ENCODE assay signal across 8 cellular contexts in the genomic region with DNA sequence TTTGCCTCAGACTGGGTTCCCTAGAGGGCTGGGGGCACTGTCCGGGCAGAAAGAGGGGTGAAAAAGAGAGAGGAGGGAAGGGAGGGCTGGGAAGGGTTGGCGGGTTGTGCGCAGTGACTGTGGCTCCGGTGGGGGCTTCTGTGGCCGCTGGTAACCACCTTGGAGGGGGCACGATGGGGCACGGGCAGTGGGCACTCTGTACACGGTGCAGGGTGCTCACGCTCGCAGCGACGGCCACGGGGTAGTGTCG. TPM values are rescaled to one million over a fixed set of nuclear protein-coding genes. Genes with fewer than 3 reads are reported as not detected.
DNase-seq lines count a peak whose midpoint lies in the region; ATAC-seq, FAIRE-seq and TF ChIP-seq lines count a peak whose summit lies in the region.

No MANE protein-coding gene starts in this region.

- ATAC-seq in gastrocnemius medialis: no peak

- peak overlapping the region; percentile 66; the same call in 1 of the 2 replicates for H3K4me2 ChIP-seq in DOHH2 (ENCODE audit: low read length)

- H3K27ac ChIP-seq in DOHH2 (ENCODE audit: low read depth, low read length) (no peak overlapping the region), gastrocnemius medialis (peak overlapping the region in 1 of 4 donors; percentile 28)

- H4K20me1 ChIP-seq in DOHH2 (ENCODE audit: control insufficient read depth, insufficient read depth, low read depth, low read length): no peaks in the 10 kb centered on the region

- H3K27ac Mint-ChIP-seq in activated naive CD8-positive, alpha-beta T cell treated with anti-CD3 and anti-CD28 coated beads for 36 hours: no peak overlapping the region

- H3K36me3 Mint-ChIP-seq in activated naive CD8-positive, alpha-beta T cell treated with anti-CD3 and anti-CD28 coated beads for 36 hours: no peaks in the 10 kb centered on the region

- no peaks in the 10 kb centered on the region for H3K9me3 Mint-ChIP-seq in activated naive CD8-positive, alpha-beta T cell treated with anti-CD3 and anti-CD28 coated beads for 36 hours

- H3K4me3 ChIP-seq in DOHH2 (ENCODE audit: low read length): no peak overlapping the region
- H3K4me3 ChIP-seq in iPS-15b (ENCODE audit: low read depth, low read length): peak overlapping the region; percentile 68
- peak overlapping the region; percentile 55 to 76 (median 61) for H3K4me3 ChIP-seq in gastrocnemius medialis

- H3K9me2 ChIP-seq in DOHH2 (replicated peaks; ENCODE audit: control insufficient read depth, low read length): no peaks in the 10 kb centered on the region

- intact Hi-C loops in gastrocnemius medialis (cut with DNase I; ENCODE audit: low total_unique reads): no loop called here

- H3F3A ChIP-seq in DOHH2 (ENCODE audit: control insufficient read depth, insufficient read depth): no peaks in the 10 kb centered on the region

- DNase-seq in activated naive CD8-positive, alpha-beta T cell treated with anti-CD3 and anti-CD28 coated beads for 36 hours: no peak
- DNase-seq in gastrocnemius medialis (no peak), hepatic stellate cell (ENCODE audit: low spot score) (no peak), GM12892 (ENCODE audit: insufficient read length) (no peak), NCI-H146 (lab: John Stamatoyannopoulos, UW) (no peak)
- no peak for DNase-seq in NK-92 treated with Interleukin-12 subunit alpha and Interleukin-12 subunit beta, amount 100 ng/mL, for 24 hours (lab: John Stamatoyannopoulos, UW)

- H3K79me2 ChIP-seq in DOHH2 (ENCODE audit: control insufficient read depth, low read length): no peaks in the 10 kb centered on the region

- in situ Hi-C loops in gastrocnemius medialis (cut with MboI; ENCODE audit: low sequenced_read_pairs in 4 of 4): no loop called here

- peaks cover 7% of the 10 kb centered on the region; the same call in 1 of the 2 replicates for H3K4me1 ChIP-seq in DOHH2 (ENCODE audit: control insufficient read depth, low read length)
- peaks cover 2% of the 10 kb centered on the region for H3K4me1 ChIP-seq in iPS-15b (ENCODE audit: control insufficient read depth, insufficient read depth, low read length)
- H3K4me1 ChIP-seq in gastrocnemius medialis: peaks cover 0 to 4% of the 10 kb centered on the region in 2 donors

- no peak for TF ChIP-seq CTCF in DOHH2 (IDR thresholded peaks at IDR 0.05; ENCODE audit: low read depth, low read length, poor library complexity, severe bottlenecking)
- TF ChIP-seq CTCF in gastrocnemius medialis (IDR thresholded peaks at IDR 0.05 in 4 of 5, conservative IDR thresholded peaks at IDR 0.05 in 1 of 5): no peak

- H3K36me3 ChIP-seq in DOHH2 (ENCODE audit: control insufficient read depth, low read length): no peaks in the 10 kb centered on the region
- no peaks in the 10 kb centered on the region for H3K36me3 ChIP-seq in iPS-15b (ENCODE audit: control insufficient read depth, insufficient read depth, low read length)
- no peaks in the 10 kb centered on the region for H3K36me3 ChIP-seq in gastrocnemius medialis

- FAIRE-seq in GM12892 (lab: Jason Lieb, UNC): no peak

- H3K4me3 Mint-ChIP-seq in activated naive CD8-positive, alpha-beta T cell treated with anti-CD3 and anti-CD28 coated beads for 36 hours: peak overlapping the region; percentile 76

- TF ChIP-seq POLR2A in gastrocnemius medialis (IDR thresholded peaks at IDR 0.05) (no peak), GM12892 (IDR thresholded peaks at IDR 0.05; ENCODE audit: low read depth, low read length) (no peak)

- H3K4me1 Mint-ChIP-seq in activated naive CD8-positive, alpha-beta T cell treated with anti-CD3 and anti-CD28 coated beads for 36 hours: peaks cover 12% of the 10 kb centered on the region

- peak overlapping the region; percentile 37 for H3K9ac ChIP-seq in iPS-15b (ENCODE audit: low read depth, low read length)

- H3K27me3 ChIP-seq in DOHH2 (ENCODE audit: control insufficient read depth, low read length) (peaks cover 34% of the 10 kb centered on the region), iPS-15b (ENCODE audit: control insufficient read depth, insufficient read depth, low read length) (peaks cover 36% of the 10 kb centered on the region), gastrocnemius medialis (peaks cover 12 to 22% (median 17%) of the 10 kb centered on the region in 3 donors)

- peaks cover 20% of the 10 kb centered on the region for H3K27me3 Mint-ChIP-seq in activated naive CD8-positive, alpha-beta T cell treated with anti-CD3 and anti-CD28 coated beads for 36 hours

- H3K9me3 ChIP-seq in DOHH2 (ENCODE audit: control insufficient read depth, insufficient read depth, low read length): no peaks in the 10 kb centered on the region
- H3K9me3 ChIP-seq in iPS-15b (ENCODE audit: control insufficient read depth, insufficient read depth, low read length): no peaks in the 10 kb centered on the region
- H3K9me3 ChIP-seq in gastrocnemius medialis: no peaks in the 10 kb centered on the region

RNA-seq across cellular contexts. Expression of a gene that starts 0.6 kb away (rescaled TPM):
- under 1 TPM; 0.34 to 0.54 TPM for total RNA-seq in activated naive CD8-positive, alpha-beta T cell treated with anti-CD3 and anti-CD28 coated beads for 36 hours
- total RNA-seq in gastrocnemius medialis: 1 to 10 TPM; 1.2 to 6.2 (median 4.7) TPM
- 0.64 TPM for polyA plus RNA-seq in GM12892 (2012; ENCODE audit: missing spikeins)

RNA-seq across cellular contexts. Expression of a gene that starts 38.8 kb away (rescaled TPM):
- 10 to 100 TPM; 16.2 to 17.1 TPM for total RNA-seq in activated naive CD8-positive, alpha-beta T cell treated with anti-CD3 and anti-CD28 coated beads for 36 hours
- total RNA-seq in gastrocnemius medialis: 10 to 100 TPM; 25.5 to 52.6 (median 44.5) TPM
- polyA plus RNA-seq in GM12892 (2012; ENCODE audit: missing spikeins): 20.3 TPM
